In the genomic region with DNA sequence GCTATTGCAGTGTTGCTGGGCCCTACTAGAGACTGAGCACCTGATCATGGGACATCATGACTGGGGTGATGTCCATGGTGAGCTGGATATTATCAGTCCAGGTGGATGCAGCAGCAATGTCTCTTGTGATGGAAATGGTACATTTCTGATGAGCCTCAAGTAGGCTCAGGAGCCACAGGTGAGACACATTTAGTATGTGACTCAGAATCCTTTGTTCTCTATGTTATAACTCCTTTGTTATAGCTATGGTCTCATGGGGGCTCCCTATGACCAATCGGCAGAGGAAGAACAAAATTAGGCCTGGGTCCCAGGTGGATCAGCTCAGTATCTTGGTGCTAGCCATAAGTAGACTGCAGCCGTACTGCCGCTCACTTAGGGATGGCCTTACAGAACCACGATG, we compare ENCODE assay signal across 19 cellular contexts.
DNase-seq lines count a peak whose midpoint lies in the region; ATAC-seq, FAIRE-seq and TF ChIP-seq lines count a peak whose summit lies in the region.
"Had no signal": no experiment of that assay in that cellular context is flagged by ENCODE, and none has a peak within 500 bp of the region (broad histone marks: within the 10 kb centered on the region; RNA-seq: fewer than 3 reads in every experiment).

No MANE protein-coding gene starts in this region.

- DNase-seq in ELR (ENCODE audit: low read depth) = peak; percentile 32
- peak; percentile 18 for DNase-seq in HT1080 (ENCODE audit: low read depth)
- no peak for DNase-seq in RWPE2 (ENCODE audit: low spot score)
- no peak for DNase-seq in keratinocyte (ENCODE audit: low read depth, low spot score)
- no peak for DNase-seq in DMS 273 (lab: John Stamatoyannopoulos, UW; ENCODE audit: unreplicated experiment)
- DNase-seq: ACHN; C1 segment of cervical spinal cord; CD4-positive, alpha-beta T cell; DMS153; DMS79 treated with DMSO at 0.1 percent for 48 hours; EL; GDM1; GOT3; H9; KBM-7 had no signal

- H3K4me1 ChIP-seq in RWPE2 (ENCODE audit: insufficient read depth, poor library complexity, severe bottlenecking) (peaks cover 12% of the 10 kb centered on the region), keratinocyte (ENCODE audit: control insufficient read depth, extremely low read depth, insufficient read depth, low read length) (peaks cover 16% of the 10 kb centered on the region)

- peak; percentile 86 for ATAC-seq in RWPE2 (ENCODE audit: low read depth)
- no peak for ATAC-seq in GM18909 (IDR thresholded peaks at IDR 0.05; ENCODE audit: poor library complexity, unreplicated experiment)
- ATAC-seq in HG03432 (IDR thresholded peaks at IDR 0.05; ENCODE audit: unreplicated experiment) = no peak

- H3K9me3 ChIP-seq in RWPE2 (ENCODE audit: severe bottlenecking) (no peaks in the 10 kb centered on the region), keratinocyte (ENCODE audit: control insufficient read depth, low read depth, low read length) (no peaks in the 10 kb centered on the region)

- H2AFZ ChIP-seq in keratinocyte (ENCODE audit: control insufficient read depth, low read length) = no peak overlapping the region

- H4K20me1 ChIP-seq in keratinocyte (ENCODE audit: control insufficient read depth, extremely low read depth, insufficient read depth, low read length) = no peaks in the 10 kb centered on the region

- no peak overlapping the region for H3K9ac ChIP-seq in keratinocyte (ENCODE audit: control insufficient read depth, extremely low read depth, insufficient read depth, low read length)

- H3K4me3 ChIP-seq in RWPE2 (ENCODE audit: severe bottlenecking) (no peak overlapping the region), keratinocyte (ENCODE audit: control insufficient read depth in 2 of 3, extremely low read depth in 1 of 3, insufficient read depth in 2 of 3, low read depth in 1 of 3, low read length in 3 of 3) (no peak overlapping the region)

- TF ChIP-seq CTCF in RWPE2 (IDR thresholded peaks at IDR 0.05; ENCODE audit: poor library complexity, severe bottlenecking) = peak; percentile 19
- no peak for TF ChIP-seq CTCF in keratinocyte (optimal IDR thresholded peaks at IDR 0.05 in 1 of 3, IDR thresholded peaks at IDR 0.05 in 1 of 3, conservative IDR thresholded peaks at IDR 0.05 in 1 of 3; ENCODE audit: extremely low read depth in 1 of 3, insufficient read depth in 2 of 3, low read length in 3 of 3)

- H3K79me2 ChIP-seq in keratinocyte (ENCODE audit: control insufficient read depth, insufficient read depth, low read length) = no peaks in the 10 kb centered on the region

- no peak overlapping the region for H3K4me2 ChIP-seq in keratinocyte (ENCODE audit: control insufficient read depth, extremely low read depth, insufficient read depth, low read depth, low read length)

- FAIRE-seq in keratinocyte (lab: Jason Lieb, UNC) = peak; percentile 86
- FAIRE-seq: GM12892, GM19239 had no signal

- H3K27ac ChIP-seq in RWPE2 (ENCODE audit: poor library complexity, severe bottlenecking) = no peak overlapping the region
- no peak overlapping the region for H3K27ac ChIP-seq in keratinocyte (ENCODE audit: control insufficient read depth, insufficient read depth, low read length)

- H3K36me3 ChIP-seq in RWPE2 (ENCODE audit: low read depth) (no peaks in the 10 kb centered on the region), keratinocyte (ENCODE audit: control insufficient read depth in 2 of 2, extremely low read depth in 1 of 2, insufficient read depth in 2 of 2, low read length in 2 of 2) (no peaks in the 10 kb centered on the region)

- dilution Hi-C loops in keratinocyte (cut with MboI; ENCODE audit: extremely low pct_ligation_motif_present, low sequenced_read_pairs) = no loop called here

- no peaks in the 10 kb centered on the region for H3K9me1 ChIP-seq in keratinocyte (ENCODE audit: control insufficient read depth, extremely low read depth, insufficient read depth, low read length)

- H3K27me3 ChIP-seq in RWPE2 (ENCODE audit: insufficient read depth, poor library complexity, severe bottlenecking) (no peaks in the 10 kb centered on the region), keratinocyte (ENCODE audit: control insufficient read depth, extremely low read depth, insufficient read depth, low read length) (no peaks in the 10 kb centered on the region)

Comparison
In these comparisons a context has a peak if more than half of its experiments do, and no peak if none do; other contexts are left out.
1. DNase-seq: peak in ELR (single experiment) and HT1080 (single experiment); none in RWPE2 (single experiment), keratinocyte (single experiment) and DMS 273 (single experiment).